1 cellular context compared by ENCODE assay signal in genomic region chr15:40543631-40544294, GRCh38.
TF ChIP-seq lines count a peak whose summit lies in the region.

No MANE protein-coding gene starts in this region.

TF ChIP-seq in GM23338, 12 proteins besides CTCF, POLR2A, EP300 and RAD21 (continued from another document):
- TF ChIP-seq ZNF462 (CRISPR knock-in tag; IDR thresholded peaks at IDR 0.05) (no peak), CREB1 (CRISPR knock-in tag; IDR thresholded peaks at IDR 0.05; ENCODE audit: low read depth) (no peak), STAT1 (IDR thresholded peaks at IDR 0.05; ENCODE audit: unreplicated experiment) (no peak), POLR2AphosphoS5 (IDR thresholded peaks at IDR 0.05; ENCODE audit: low read depth) (no peak)
